In the genomic region with DNA sequence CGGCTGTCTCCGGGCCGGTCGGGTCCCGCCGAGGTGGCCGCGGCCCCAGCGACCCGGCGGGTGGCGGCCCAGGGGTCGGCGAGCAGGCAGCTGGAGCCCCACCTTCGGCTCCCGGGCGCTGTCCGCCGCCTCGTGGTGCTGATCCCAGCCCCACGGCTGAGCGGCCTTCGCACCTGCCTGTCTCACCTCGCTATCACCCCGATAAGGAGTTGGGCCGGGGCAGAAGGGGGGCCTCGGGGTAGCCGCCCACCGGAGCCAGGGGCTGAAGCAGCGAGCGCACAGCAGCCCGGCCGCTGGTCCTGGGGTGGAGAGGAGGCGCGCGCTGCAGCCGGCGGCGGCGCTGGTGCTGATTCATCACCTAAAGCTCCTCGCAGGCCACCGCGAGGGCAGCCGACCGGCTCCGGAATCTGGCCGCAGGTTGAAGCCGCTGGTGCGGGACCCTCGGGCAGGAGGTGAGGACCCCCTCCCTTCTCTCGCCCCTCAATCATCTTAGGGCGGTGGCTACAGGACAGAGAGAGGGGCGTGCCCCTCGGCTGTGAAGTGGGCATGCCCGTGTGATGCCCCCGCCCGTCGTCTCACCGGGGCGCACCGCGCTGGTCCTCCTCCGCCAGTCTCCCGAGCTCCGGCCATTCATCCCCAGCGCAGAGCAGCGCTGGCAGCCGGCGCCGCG, we compare ENCODE assay signal across 8 cellular contexts. TPM values are rescaled to one million over a fixed set of nuclear protein-coding genes. Genes with fewer than 3 reads are reported as not detected.
A peak's percentile ranks its signal among the peaks of the same experiment; 100 is the strongest.
DNase-seq lines count a peak whose midpoint lies in the region; ATAC-seq and TF ChIP-seq lines count a peak whose summit lies in the region.

No MANE protein-coding gene starts in this region.

- peak; percentile 57 for DNase-seq in NCI-H82 (lab: John Stamatoyannopoulos, UW)
- no peak for DNase-seq in NCI-H82 treated with DMSO at 0.1 percent for 48 hours (lab: John Stamatoyannopoulos, UW; ENCODE audit: unreplicated experiment)
- DNase-seq in Panc1 (ENCODE audit: low read depth, low spot score): no peak
- DNase-seq in mammary epithelial cell: peak; percentile 44
- DNase-seq in left lobe of liver (ENCODE audit: low spot score): no peak
- DNase-seq in stimulated activated naive CD8-positive, alpha-beta T cell treated with anti-CD3 and anti-CD28 coated beads, Interleukin-15, amount 100 ng/mL, for 72 hours: peak; percentile 26 to 56

- no peaks in the 10 kb centered on the region for H3K79me2 ChIP-seq in mammary epithelial cell (ENCODE audit: insufficient read depth, low read length)

- H3K27ac ChIP-seq in Panc1 (ENCODE audit: low read length): no peak overlapping the region
- H3K27ac ChIP-seq in mammary epithelial cell (ENCODE audit: insufficient read depth, low read depth, low read length): no peak overlapping the region

- CTCF ChIA-PET in Panc1 (lab: Charles Lee) (no interaction called here), mammary epithelial cell (lab: Charles Lee; ENCODE audit: low non-redundant PET) (no interaction called here)

- H3K9me3 ChIP-seq in Panc1 (ENCODE audit: control insufficient read depth, insufficient read depth, low read depth, low read length) (no peaks in the 10 kb centered on the region), mammary epithelial cell (replicated peaks; ENCODE audit: insufficient read depth, low read length) (no peaks in the 10 kb centered on the region)

- no peak overlapping the region for H3K27ac Mint-ChIP-seq in stimulated activated naive CD8-positive, alpha-beta T cell treated with anti-CD3 and anti-CD28 coated beads, Interleukin-15, amount 100 ng/mL, for 72 hours

- H3K36me3 ChIP-seq in Panc1 (ENCODE audit: control insufficient read depth, insufficient read depth, low read length): no peaks in the 10 kb centered on the region
- no peaks in the 10 kb centered on the region for H3K36me3 ChIP-seq in mammary epithelial cell (ENCODE audit: insufficient read depth, low read length)

- BruUV-seq in Panc1 (replicated peaks; lab: Mats Ljungman, UMichigan): no TSS peak
- BruUV-seq in mammary epithelial cell (replicated peaks; lab: Mats Ljungman, UMichigan): no TSS peak

- peaks cover 3% of the 10 kb centered on the region for H4K20me1 ChIP-seq in mammary epithelial cell (ENCODE audit: insufficient read depth, low read length)

- H3K27me3 ChIP-seq in Panc1 (ENCODE audit: control insufficient read depth, insufficient read depth, low read length): peaks cover 19% of the 10 kb centered on the region
- H3K27me3 ChIP-seq in mammary epithelial cell (ENCODE audit: insufficient read depth, low read length): peaks cover 40% of the 10 kb centered on the region

- POLR2A ChIA-PET in Panc1 (lab: Charles Lee): interaction anchor here (0.6 kb wide), 1 partner anchor 274 kb away, joined by 3 read pairs; no protein-coding TSS in a partner anchor

- H3K27me3 Mint-ChIP-seq in stimulated activated naive CD8-positive, alpha-beta T cell treated with anti-CD3 and anti-CD28 coated beads, Interleukin-15, amount 100 ng/mL, for 72 hours: peaks cover 93% of the 10 kb centered on the region

- TF ChIP-seq CTCF in Panc1 (IDR thresholded peaks at IDR 0.05) (no peak), mammary epithelial cell (conservative IDR thresholded peaks at IDR 0.05 in 1 of 2, IDR thresholded peaks at IDR 0.05 in 1 of 2; ENCODE audit: extremely low read depth in 1 of 2, insufficient read depth in 1 of 2, low read depth in 1 of 2, low read length in 2 of 2) (no peak)

- in situ Hi-C loops in Panc1 (cut with HindIII; ENCODE audit: low pct_unique_long_range_greater_than_20kb, low sequenced_read_pairs): no loop called here
- in situ Hi-C loops in mammary epithelial cell (cut with MboI; ENCODE audit: low sequenced_read_pairs in 2 of 2): no loop called here

- H3K4me1 ChIP-seq in Panc1 (ENCODE audit: control insufficient read depth, insufficient read depth, low read length): no peaks in the 10 kb centered on the region
- peaks cover 17% of the 10 kb centered on the region for H3K4me1 ChIP-seq in mammary epithelial cell (ENCODE audit: insufficient read depth, low read length)

- peak; percentile 80 for ATAC-seq in Panc1
- ATAC-seq in left lobe of liver: peak; percentile 92
- ATAC-seq in stimulated activated naive CD8-positive, alpha-beta T cell treated with anti-CD3 and anti-CD28 coated beads, Interleukin-15, amount 100 ng/mL, for 72 hours: peak; percentile 68
- ATAC-seq in GM21825 (IDR thresholded peaks at IDR 0.05; ENCODE audit: unreplicated experiment): no peak
- no peak for ATAC-seq in HG02840 (IDR thresholded peaks at IDR 0.05; ENCODE audit: low FRiP score, unreplicated experiment)

- H2AFZ ChIP-seq in mammary epithelial cell (ENCODE audit: low read depth, low read length): no peak overlapping the region

- intact Hi-C loops in Panc1 (cut with micrococcal nuclease; ENCODE audit: unreplicated experiment): no loop called here
- intact Hi-C loops in mammary epithelial cell (cut with micrococcal nuclease): no loop called here

- H3K4me3 ChIP-seq in Panc1 (ENCODE audit: low read depth in 2 of 2, low read length in 2 of 2) (peak overlapping the region; percentile 25 to 29), mammary epithelial cell (replicated peaks in 1 of 3; ENCODE audit: insufficient read depth in 1 of 3, low read depth in 2 of 3, low read length in 3 of 3) (peak overlapping the region in 2 of 3 experiments; percentile 9 to 24)

- no peaks in the 10 kb centered on the region for H3K9me3 Mint-ChIP-seq in stimulated activated naive CD8-positive, alpha-beta T cell treated with anti-CD3 and anti-CD28 coated beads, Interleukin-15, amount 100 ng/mL, for 72 hours

- dilution Hi-C loops in mammary epithelial cell (cut with HindIII; ENCODE audit: low sequenced_read_pairs): no loop called here

- peak overlapping the region; percentile 47 to 73 for H3K4me3 Mint-ChIP-seq in stimulated activated naive CD8-positive, alpha-beta T cell treated with anti-CD3 and anti-CD28 coated beads, Interleukin-15, amount 100 ng/mL, for 72 hours

- H3K4me2 ChIP-seq in mammary epithelial cell (ENCODE audit: insufficient read depth, low read depth, low read length): peak overlapping the region; percentile 69

- H3K4me1 Mint-ChIP-seq in stimulated activated naive CD8-positive, alpha-beta T cell treated with anti-CD3 and anti-CD28 coated beads, Interleukin-15, amount 100 ng/mL, for 72 hours: peaks cover 20% of the 10 kb centered on the region

- H3K9ac ChIP-seq in mammary epithelial cell (ENCODE audit: insufficient read depth, low read length): no peak overlapping the region

- 0% methylated on average over 12 of the region's 71 CpGs for whole genome bisulfite sequencing in mammary epithelial cell (ENCODE audit: low coverage, missing lambda C conversion rate)

RNA-seq across cellular contexts. Expression of a gene that starts 0.6 kb away (rescaled TPM):
- total RNA-seq in Panc1 (2021; ENCODE audit: unreplicated experiment) (0.08 TPM), mammary epithelial cell (not detected), left lobe of liver (0.03 TPM)
- 0.02 TPM for polyA plus RNA-seq in Panc1 (2012; ENCODE audit: insufficient read length)
- polyA plus RNA-seq in mammary epithelial cell: not detected
- polyA minus RNA-seq in mammary epithelial cell: not detected

Comparison
In these comparisons a context has a peak if more than half of its experiments do, and no peak if none do; other contexts are left out.
1. DNase-seq: peak in NCI-H82 (single experiment), mammary epithelial cell (single experiment) and stimulated activated naive CD8-positive, alpha-beta T cell treated with anti-CD3 and anti-CD28 coated beads, Interleukin-15, amount 100 ng/mL, for 72 hours (2 of 2); none in NCI-H82 treated with DMSO at 0.1 percent for 48 hours (single experiment), Panc1 (single experiment) and left lobe of liver (single experiment).
2. ATAC-seq: peak in Panc1 (single experiment), left lobe of liver (single experiment) and stimulated activated naive CD8-positive, alpha-beta T cell treated with anti-CD3 and anti-CD28 coated beads, Interleukin-15, amount 100 ng/mL, for 72 hours (single experiment); none in GM21825 (single experiment) and HG02840 (single experiment).